8 cellular contexts compared by ENCODE assay signal in the genomic region with DNA sequence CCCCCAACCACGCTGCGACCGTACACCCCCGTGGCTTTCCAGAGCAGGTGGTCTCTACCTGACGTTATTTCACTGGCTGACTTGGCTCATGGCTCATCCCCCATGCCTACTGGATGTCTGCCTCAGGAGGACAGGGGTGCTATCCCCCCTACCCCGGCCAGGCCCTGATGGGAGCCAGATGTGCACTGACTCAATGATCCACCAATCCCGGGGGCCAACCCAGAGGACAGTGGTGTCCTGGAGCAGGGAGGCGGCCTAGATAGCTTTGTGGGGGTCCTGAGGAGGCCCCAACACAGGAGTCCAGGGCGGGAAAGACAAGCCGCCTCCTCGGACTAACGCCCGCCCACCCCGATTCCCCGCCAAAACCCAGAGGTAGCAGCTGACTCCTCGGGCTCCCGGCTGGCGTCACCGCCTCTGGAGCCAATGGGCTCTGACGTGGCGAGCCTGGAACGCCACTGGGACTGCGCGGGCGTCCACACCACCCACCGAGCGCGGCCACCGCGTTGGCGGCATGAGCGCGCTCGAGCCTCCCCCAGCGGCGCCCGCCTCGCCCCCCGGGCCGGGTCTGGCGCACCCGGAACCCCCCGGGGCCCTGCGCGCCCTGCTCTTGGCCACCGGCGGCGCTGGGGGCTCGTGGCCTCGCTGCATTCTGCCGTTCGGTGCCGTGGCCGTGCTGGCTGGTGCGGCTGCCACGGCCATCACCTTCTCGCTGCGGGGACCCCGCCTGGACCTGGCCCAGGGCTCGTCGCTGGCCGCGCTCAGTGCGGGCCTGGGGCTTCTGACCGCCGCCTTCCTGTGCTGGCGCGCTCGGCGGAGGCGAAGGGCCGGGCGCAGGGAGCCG. TPM values are rescaled to one million over a fixed set of nuclear protein-coding genes. Genes with fewer than 3 reads are reported as not detected.
A peak's percentile ranks its signal among the peaks of the same experiment; 100 is the strongest.
DNase-seq lines count a peak whose midpoint lies in the region; ATAC-seq and TF ChIP-seq lines count a peak whose summit lies in the region.

No MANE protein-coding gene starts in this region.

- peaks cover 9% of the 10 kb centered on the region for H3K27me3 Mint-ChIP-seq in progenitor cell of endocrine pancreas

- H3K4me3 Mint-ChIP-seq in progenitor cell of endocrine pancreas (ENCODE audit: low read depth), result peak overlapping the region; percentile 31

- intact Hi-C loops in heart right ventricle (cut with DNase I), result no loop called here

- H3K9me3 Mint-ChIP-seq in progenitor cell of endocrine pancreas (ENCODE audit: low read depth), result no peaks in the 10 kb centered on the region

- DNase-seq in AG08395 (ENCODE audit: low spot score), result peak; percentile 92
- peak; percentile 82 for DNase-seq in GM13977 (ENCODE audit: low spot score)
- DNase-seq in NCI-H2107 (lab: John Stamatoyannopoulos, UW), result peak; percentile 91
- DNase-seq in adipocyte (ENCODE audit: low read depth), result peak; percentile 90
- DNase-seq in heart right ventricle, result peak; percentile 75 to 83
- no peak for DNase-seq in progenitor cell of endocrine pancreas (ENCODE audit: low spot score, unreplicated experiment)

- WGBS in heart right ventricle, 2 donors, result 8 to 9% methylated on average over 71 to 74 of the region's 74 CpGs

- H3K9me3 ChIP-seq in adipocyte (ENCODE audit: control insufficient read depth, low read length) (no peaks in the 10 kb centered on the region), heart right ventricle (no peaks in the 10 kb centered on the region)

- peaks cover 6% of the 10 kb centered on the region for H3K4me1 Mint-ChIP-seq in progenitor cell of endocrine pancreas (ENCODE audit: low read depth)

- in situ Hi-C loops in GM13977 (cut with MboI; ENCODE audit: low pct_unique_long_range_greater_than_20kb, low sequenced_read_pairs, unreplicated experiment), result no loop called here

- H3K36me3 Mint-ChIP-seq in progenitor cell of endocrine pancreas (ENCODE audit: insufficient read depth), result no peaks in the 10 kb centered on the region

- H3K4me1 ChIP-seq in adipocyte (ENCODE audit: control insufficient read depth, insufficient read depth, low read length) (peaks cover 16% of the 10 kb centered on the region), heart right ventricle (peaks cover 20 to 49% (median 36%) of the 10 kb centered on the region in 9 donors)

- no peaks in the 10 kb centered on the region for H3K27me3 ChIP-seq in adipocyte (replicated peaks; ENCODE audit: control insufficient read depth, insufficient read depth, low read length)
- peaks cover 7 to 56% (median 31%) of the 10 kb centered on the region in 7 donors for H3K27me3 ChIP-seq in heart right ventricle

- H3K4me3 ChIP-seq in adipocyte (ENCODE audit: low read length), result peak overlapping the region; percentile 71
- H3K4me3 ChIP-seq in heart right ventricle, result peak overlapping the region; percentile 4 to 68 (median 53)

- ATAC-seq in heart right ventricle, result peak; percentile 45 to 86 (median 80)
- ATAC-seq in HG03097 (IDR thresholded peaks at IDR 0.05; ENCODE audit: low FRiP score, unreplicated experiment), result no peak
- ATAC-seq in GM21528 (IDR thresholded peaks at IDR 0.05; ENCODE audit: low FRiP score, unreplicated experiment), result no peak

- no peaks in the 10 kb centered on the region for H3K36me3 ChIP-seq in adipocyte (ENCODE audit: control insufficient read depth, insufficient read depth, low read length, severe bottlenecking)
- H3K36me3 ChIP-seq in heart right ventricle, result no peaks in the 10 kb centered on the region

- peak; percentile 29 for TF ChIP-seq CTCF in GM13977 (IDR thresholded peaks at IDR 0.05; ENCODE audit: extremely low read depth, insufficient read depth, missing control alignments)
- peak in 2 of 9 donors; percentile 18 to 23 for TF ChIP-seq CTCF in heart right ventricle (IDR thresholded peaks at IDR 0.05)
- TF ChIP-seq CTCF in progenitor cell of endocrine pancreas (IDR thresholded peaks at IDR 0.05; ENCODE audit: unreplicated experiment), result peak; percentile 41

- peak overlapping the region; percentile 64 for H3K9ac ChIP-seq in adipocyte (ENCODE audit: low read length)

- H3K27ac Mint-ChIP-seq in progenitor cell of endocrine pancreas, result no peak overlapping the region

- peak overlapping the region in 4 of 10 donors; percentile 16 to 53 (median 40) for H3K27ac ChIP-seq in heart right ventricle

RNA-seq across cellular contexts. Expression of gene NTN3, which starts 3.6 kb away (rescaled TPM):
- total RNA-seq in heart right ventricle (under 1 TPM in 3 of 10 donors, not detected in 7; 0.12 to 0.18 (median 0.17) TPM), progenitor cell of endocrine pancreas (2.4 and 2.5 TPM in 2 replicates)
- polyA plus RNA-seq in heart right ventricle, result not detected

RNA-seq across cellular contexts. Expression of gene TBC1D24, which starts 7.4 kb away (rescaled TPM):
- total RNA-seq in heart right ventricle (10 to 100 TPM in 4 of 10 donors, 1 to 10 TPM in 6; 6.2 to 14.9 (median 9.2) TPM), progenitor cell of endocrine pancreas (23.3 and 23.8 TPM in 2 replicates)
- polyA plus RNA-seq in heart right ventricle, result 1 to 10 TPM; 3.4 to 5.4 TPM

RNA-seq across cellular contexts. Expression of gene TEDC2, which starts 7.6 kb away (rescaled TPM):
- total RNA-seq in heart right ventricle (1 to 10 TPM in 4 of 10 donors, under 1 TPM in 6; 0.47 to 1.9 (median 0.95) TPM), progenitor cell of endocrine pancreas (27.4 and 32.2 TPM in 2 replicates)
- polyA plus RNA-seq in heart right ventricle, result 1 to 10 TPM in 1 of 2 donors, under 1 TPM in 1; 0.29 to 2.3 TPM

RNA-seq across cellular contexts. Expression of gene CCNF, which starts 38.3 kb away (rescaled TPM):
- total RNA-seq in heart right ventricle (1 to 10 TPM in 6 of 10 donors, under 1 TPM in 4; 0.62 to 3.4 (median 1.1) TPM), progenitor cell of endocrine pancreas (26.5 and 27.8 TPM in 2 replicates)
- polyA plus RNA-seq in heart right ventricle, result under 1 TPM; 0.51 to 0.93 TPM

RNA-seq across cellular contexts. Expression of gene ATP6V0C, which starts 46.2 kb away (rescaled TPM):
- total RNA-seq in heart right ventricle (100 to 1,000 TPM; 104 to 209 (median 130) TPM), progenitor cell of endocrine pancreas (158 and 169 TPM in 2 replicates)
- polyA plus RNA-seq in heart right ventricle, result 100 to 1,000 TPM in 1 of 2 donors, 10 to 100 TPM in 1; 58.5 to 243 TPM

Comparison
In these comparisons a context has a peak if more than half of its experiments do, and no peak if none do; other contexts are left out.
1. ATAC-seq: peak in heart right ventricle (8 of 8); none in HG03097 (single experiment) and GM21528 (single experiment).